Comparison of ENCODE assay signal across 8 cellular contexts in genomic region chr3:190321789-190322603, GRCh38. TPM values are rescaled to one million over a fixed set of nuclear protein-coding genes. Genes with fewer than 3 reads are reported as not detected.
DNase-seq lines count a peak whose midpoint lies in the region; ATAC-seq lines count a peak whose summit lies in the region.

TSS of gene CLDN1 (minus strand) at chr3:190322446. CDS start at chr3:190322206, 240 bp downstream.

- H3K27me3 Mint-ChIP-seq in IgD-negative memory B cell = peaks cover 21% of the 10 kb centered on the region
- peaks cover 29% of the 10 kb centered on the region for H3K27me3 Mint-ChIP-seq in activated naive CD8-positive, alpha-beta T cell

- H3K4me3 Mint-ChIP-seq in IgD-negative memory B cell = peak within 1 kb of the TSS in 3 of 4 donors; percentile 31 to 82 (median 67)
- H3K4me3 Mint-ChIP-seq in activated naive CD8-positive, alpha-beta T cell = peak within 1 kb of the TSS; percentile 79

- DNase-seq in DMS153 (lab: John Stamatoyannopoulos, UW) (peak; percentile 52), SK-N-MC (ENCODE audit: low read depth, low spot score) (no peak), glomerular visceral epithelial cell (ENCODE audit: extremely low spot score) (peak; percentile 84), occipital lobe (lab: John Stamatoyannopoulos, UW) (peak; percentile 54), substantia nigra (lab: John Stamatoyannopoulos, UW) (peak in 47 of 49 donors; percentile 1 to 81 (median 50))

- H3K4me3 ChIP-seq in SK-N-MC = peak within 1 kb of the TSS; percentile 97

- peaks cover 32% of the 10 kb centered on the region for H3K36me3 ChIP-seq in SK-N-MC (ENCODE audit: insufficient read depth, low read length)

- H3K9ac ChIP-seq in SK-N-MC (ENCODE audit: insufficient read length) = peak within 1 kb of the TSS; percentile 92

- H3K9me3 ChIP-seq in SK-N-MC (ENCODE audit: low read depth, low read length) = no peaks in the 10 kb centered on the region

- ATAC-seq in GM21528 (IDR thresholded peaks at IDR 0.05; ENCODE audit: low FRiP score, unreplicated experiment) = peak; percentile 92

- H3K27ac ChIP-seq in SK-N-MC (peak within 1 kb of the TSS; percentile 53), substantia nigra (ENCODE audit: low read depth, low read length, poor library complexity, severe bottlenecking) (no peak within 1 kb of the TSS)

- peaks cover 7 to 14% (median 8%) of the 10 kb centered on the region in 3 donors for H3K4me1 Mint-ChIP-seq in IgD-negative memory B cell
- H3K4me1 Mint-ChIP-seq in activated naive CD8-positive, alpha-beta T cell (ENCODE audit: low read depth) = peaks cover 33% of the 10 kb centered on the region

- H3K36me3 Mint-ChIP-seq in IgD-negative memory B cell = no peaks in the 10 kb centered on the region
- no peaks in the 10 kb centered on the region for H3K36me3 Mint-ChIP-seq in activated naive CD8-positive, alpha-beta T cell

- peak within 1 kb of the TSS in 1 of 3 donors; percentile 12 for H3K27ac Mint-ChIP-seq in IgD-negative memory B cell
- no peak within 1 kb of the TSS for H3K27ac Mint-ChIP-seq in activated naive CD8-positive, alpha-beta T cell

- H3K9me3 Mint-ChIP-seq in IgD-negative memory B cell = no peaks in the 10 kb centered on the region
- H3K9me3 Mint-ChIP-seq in activated naive CD8-positive, alpha-beta T cell (ENCODE audit: low read depth) = no peaks in the 10 kb centered on the region

RNA-seq across cellular contexts. Expression of gene CLDN1, which starts in this region (rescaled TPM):
- not detected for polyA plus RNA-seq in IgD-negative memory B cell
- 1.6 TPM for total RNA-seq in occipital lobe
